12 cellular contexts compared by ENCODE assay signal in the genomic region with DNA sequence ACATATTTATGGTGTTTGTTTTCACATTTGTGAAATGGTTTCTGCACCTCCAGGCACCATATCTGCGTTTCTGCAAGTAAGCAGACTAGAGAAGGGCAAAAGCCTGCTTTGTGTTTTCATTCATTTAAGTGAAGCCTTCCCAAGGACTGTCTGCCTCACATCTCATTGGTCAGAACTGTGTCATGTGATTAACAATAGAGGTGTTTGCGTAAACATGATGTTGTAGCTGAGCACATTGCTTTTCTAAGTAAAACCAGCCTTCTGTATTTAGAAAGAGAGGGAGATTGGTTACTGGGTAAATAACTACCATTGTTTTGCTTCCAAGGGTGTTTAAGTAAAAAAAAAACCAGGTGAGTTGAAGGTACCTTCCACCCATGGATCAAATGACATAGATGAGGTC. TPM values are rescaled to one million over a fixed set of nuclear protein-coding genes. Genes with fewer than 3 reads are reported as not detected.
DNase-seq lines count a peak whose midpoint lies in the region; ATAC-seq and TF ChIP-seq lines count a peak whose summit lies in the region.
"Had no signal": no experiment of that assay in that cellular context is flagged by ENCODE, and none has a peak within 500 bp of the region (broad histone marks: within the 10 kb centered on the region; RNA-seq: fewer than 3 reads in every experiment).

No MANE protein-coding gene starts in this region.

- H3K27me3 ChIP-seq in heart left ventricle (no peaks in the 10 kb centered on the region), right cardiac atrium (ENCODE audit: control insufficient read depth, insufficient read depth) (no peaks in the 10 kb centered on the region), RWPE2 (ENCODE audit: insufficient read depth, poor library complexity, severe bottlenecking) (no peaks in the 10 kb centered on the region)

- H3K4me3 ChIP-seq in heart left ventricle, result no peak overlapping the region
- no peak overlapping the region for H3K4me3 ChIP-seq in right cardiac atrium (ENCODE audit: low read length)
- H3K4me3 ChIP-seq in RWPE2 (ENCODE audit: severe bottlenecking), result no peak overlapping the region

- peak overlapping the region in 9 of 12 donors; percentile 2 to 62 (median 41) for H3K27ac ChIP-seq in heart left ventricle
- H3K27ac ChIP-seq in right cardiac atrium (ENCODE audit: low read length), result no peak overlapping the region
- H3K27ac ChIP-seq in RWPE2 (ENCODE audit: poor library complexity, severe bottlenecking), result peak overlapping the region; percentile 56

- peak overlapping the region; percentile 90 for H3K27ac Mint-ChIP-seq in type B pancreatic cell

- peak overlapping the region; percentile 13 for H3K4me3 Mint-ChIP-seq in type B pancreatic cell

- no peaks in the 10 kb centered on the region for H3K27me3 Mint-ChIP-seq in type B pancreatic cell

- H3K9me3 ChIP-seq in heart left ventricle, result peaks cover 0 to 9% (median 0%) of the 10 kb centered on the region in 12 donors
- no peaks in the 10 kb centered on the region for H3K9me3 ChIP-seq in right cardiac atrium (ENCODE audit: control insufficient read depth, low read length)
- no peaks in the 10 kb centered on the region for H3K9me3 ChIP-seq in RWPE2 (ENCODE audit: severe bottlenecking)

- H3K36me3 Mint-ChIP-seq in type B pancreatic cell, result peaks cover 33% of the 10 kb centered on the region

- DNase-seq in heart left ventricle, result no peak
- no peak for DNase-seq in right cardiac atrium
- no peak for DNase-seq in RWPE2 (ENCODE audit: low spot score)
- DNase-seq in iPS-NIHi7 (ENCODE audit: extremely low spot score), result peak; percentile 21
- no peak for DNase-seq in type B pancreatic cell (ENCODE audit: extremely low spot score, unreplicated experiment)
- DNase-seq: DND-41, MM.1S, OCI-M1, T-helper 9 cell had no signal

- H3K4me1 ChIP-seq in heart left ventricle (peaks cover 0 to 27% (median 7%) of the 10 kb centered on the region in 12 donors), right cardiac atrium (ENCODE audit: control insufficient read depth, insufficient read depth, low read length) (peaks cover 2% of the 10 kb centered on the region), RWPE2 (ENCODE audit: insufficient read depth, poor library complexity, severe bottlenecking) (peaks cover 14% of the 10 kb centered on the region)

- H3K9me3 Mint-ChIP-seq in type B pancreatic cell, result no peaks in the 10 kb centered on the region

- no peak for ATAC-seq in heart left ventricle
- ATAC-seq in right cardiac atrium, result no peak
- ATAC-seq in RWPE2 (ENCODE audit: low read depth), result no peak
- ATAC-seq in HG02981 (IDR thresholded peaks at IDR 0.05; ENCODE audit: unreplicated experiment), result no peak
- no peak for ATAC-seq in GM19328 (IDR thresholded peaks at IDR 0.05; ENCODE audit: unreplicated experiment)
- no peak for ATAC-seq in GM18870 (IDR thresholded peaks at IDR 0.05; ENCODE audit: unreplicated experiment)

- WGBS in heart left ventricle, 4 donors, result 95 to 97% (median 96%) methylated on average over 2 of the region's 2 CpGs
- WGBS in right cardiac atrium, result 91% methylated on average over 2 of the region's 2 CpGs

- TF ChIP-seq POLR2A in heart left ventricle (IDR thresholded peaks at IDR 0.05), result no peak

- H3K4me1 Mint-ChIP-seq in type B pancreatic cell (ENCODE audit: unreplicated experiment), result peaks cover 27% of the 10 kb centered on the region

- intact Hi-C loops in heart left ventricle (cut with DNase I) (loop anchor here in 5 of 10 donors (5.0 to 10.0 kb wide), 3 partner anchors 38 to 98 kb away; a partner anchor contains a TSS), right cardiac atrium (cut with DNase I) (loop anchor here in 2 of 4 donors (10.0 kb wide), 2 partner anchors 46 to 106 kb away; no protein-coding TSS in a partner anchor)

- H3K36me3 ChIP-seq in heart left ventricle (peaks cover 0 to 16% (median 0%) of the 10 kb centered on the region in 9 donors), RWPE2 (ENCODE audit: low read depth) (no peaks in the 10 kb centered on the region)

- TF ChIP-seq CTCF in heart left ventricle (IDR thresholded peaks at IDR 0.05) (no peak), RWPE2 (IDR thresholded peaks at IDR 0.05; ENCODE audit: poor library complexity, severe bottlenecking) (no peak), type B pancreatic cell (conservative IDR thresholded peaks at IDR 0.05) (no peak)

RNA-seq across cellular contexts. Expression of a gene that starts 39.7 kb away (rescaled TPM):
- 10 to 100 TPM in 2 of 9 donors, 1 to 10 TPM in 7; 4.4 to 14.1 (median 5.6) TPM for total RNA-seq in heart left ventricle
- 1 to 10 TPM; 2.5 to 6.4 TPM for polyA plus RNA-seq in heart left ventricle
- total RNA-seq in right cardiac atrium, result 1 to 10 TPM; 7.1 to 8.7 (median 8.5) TPM
- 5.9 TPM for polyA plus RNA-seq in right cardiac atrium
- 40.0 and 75.3 TPM in 2 replicates for total RNA-seq in type B pancreatic cell (ENCODE audit: low replicate concordance)
